Comparison of ENCODE assay signal across 34 cellular contexts in the genomic region with DNA sequence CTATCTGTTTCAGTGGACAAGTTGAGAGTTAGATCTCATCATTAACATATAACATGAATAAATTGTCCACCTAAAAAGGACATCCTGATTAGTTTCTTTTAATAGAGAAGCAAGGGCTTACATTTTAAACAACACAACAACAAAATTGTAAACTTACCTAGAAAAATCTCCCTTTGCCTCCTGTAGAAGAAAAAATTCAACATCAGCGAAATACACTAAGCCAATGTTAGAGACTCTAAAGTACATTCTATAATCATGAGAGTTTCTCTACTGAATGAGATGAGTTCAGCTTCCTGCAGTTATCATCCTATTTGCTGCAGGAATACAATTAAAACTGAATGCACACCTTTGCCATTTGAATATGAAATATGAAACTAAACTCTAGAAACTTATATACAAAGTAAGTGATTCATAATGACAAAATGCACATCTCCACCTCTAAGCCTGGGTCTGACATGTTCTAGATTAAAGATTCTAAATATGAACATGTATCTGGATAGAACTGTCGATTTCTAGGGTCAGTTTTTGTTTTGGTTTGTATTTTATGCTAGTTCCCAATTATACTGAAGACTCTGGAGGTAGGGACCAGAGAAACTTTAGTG.
"Had no signal": no experiment of that assay in that cellular context is flagged by ENCODE, and none has a peak within 500 bp of the region (broad histone marks: within the 10 kb centered on the region; RNA-seq: fewer than 3 reads in every experiment).

No MANE protein-coding gene starts in this region.

- H3K36me3 ChIP-seq: cardiac muscle cell, colonic mucosa, gastrocnemius medialis, sigmoid colon, thoracic aorta, uterus had no signal

- ATAC-seq: activated CD4-positive, CD25-positive, alpha-beta regulatory T cell treated with anti-CD3 and anti-CD28 coated beads, Interleukin-2, amount 50 U/mL, for 24 hours; activated naive CD8-positive, alpha-beta T cell treated with anti-CD3 and anti-CD28 coated beads, Interleukin-2, amount 50 U/mL, for 24 hours; activated T-helper 17 cell treated with anti-CD3 and anti-CD28 coated beads, Interleukin-2, amount 50 U/mL, for 72 hours; gastrocnemius medialis; left cardiac atrium; left ventricle myocardium superior; stimulated activated effector memory CD8-positive, alpha-beta T cell treated with anti-CD3 and anti-CD28 coated beads, Interleukin-12 subunit alpha, Interleukin-12 subunit beta, amount 100 ng/mL, for 72 hours had no signal

- H3K27ac ChIP-seq: cardiac muscle cell, colonic mucosa, gastrocnemius medialis, sigmoid colon, thoracic aorta, uterus, VCaP had no signal

- H3K27ac Mint-ChIP-seq: activated CD4-positive, alpha-beta memory T cell treated with anti-CD3 and anti-CD28 coated beads, Interleukin-2, amount 10 ng/mL, durations not matched to agents 7 days and 5 days; activated CD4-positive, alpha-beta T cell treated with anti-CD3 and anti-CD28 coated beads, Interleukin-2, amount 10 ng/mL, durations not matched to agents 24 days and 14 days; activated naive CD4-positive, alpha-beta T cell treated with anti-CD3 and anti-CD28 coated beads, Interleukin-2, amount 50 U/mL, for 24 hours; activated naive CD8-positive, alpha-beta T cell treated with anti-CD3 and anti-CD28 coated beads, Interleukin-2, amount 50 U/mL, for 24 hours; activated T-cell treated with anti-CD3 and anti-CD28 coated beads, Interleukin-2, amount 50 U/mL, for 24 hours; activated T-helper 17 cell treated with anti-CD3 and anti-CD28 coated beads, Interleukin-2, amount 50 U/mL, for 72 hours; nephron; stimulated activated effector memory CD8-positive, alpha-beta T cell treated with anti-CD3 and anti-CD28 coated beads, Interleukin-12 subunit alpha, Interleukin-12 subunit beta, amount 100 ng/mL, for 72 hours; stimulated activated naive CD8-positive, alpha-beta T cell treated with anti-CD3 and anti-CD28 coated beads, Interleukin-15, Interleukin-2, amounts not matched to agents 100 ng/mL and 50 ng/mL, for 24 hours; T-helper 1 cell treated with Interleukin-12 subunit alpha and Interleukin-12 subunit beta and Interleukin-4 antibody, amounts not matched to agents 30 μg/mL and 1 μg/mL, for 36 hours had no signal

- H3K9me3 Mint-ChIP-seq: activated CD4-positive, alpha-beta memory T cell treated with anti-CD3 and anti-CD28 coated beads, Interleukin-2, amount 10 ng/mL, durations not matched to agents 7 days and 5 days; activated CD4-positive, alpha-beta T cell treated with anti-CD3 and anti-CD28 coated beads, Interleukin-2, amount 10 ng/mL, durations not matched to agents 24 days and 14 days; activated naive CD4-positive, alpha-beta T cell treated with anti-CD3 and anti-CD28 coated beads, Interleukin-2, amount 50 U/mL, for 24 hours; activated naive CD8-positive, alpha-beta T cell treated with anti-CD3 and anti-CD28 coated beads, Interleukin-2, amount 50 U/mL, for 24 hours; activated T-cell treated with anti-CD3 and anti-CD28 coated beads, Interleukin-2, amount 50 U/mL, for 24 hours; activated T-helper 17 cell treated with anti-CD3 and anti-CD28 coated beads, Interleukin-2, amount 50 U/mL, for 72 hours; nephron; stimulated activated effector memory CD8-positive, alpha-beta T cell treated with anti-CD3 and anti-CD28 coated beads, Interleukin-12 subunit alpha, Interleukin-12 subunit beta, amount 100 ng/mL, for 72 hours; stimulated activated naive CD8-positive, alpha-beta T cell treated with anti-CD3 and anti-CD28 coated beads, Interleukin-15, Interleukin-2, amounts not matched to agents 100 ng/mL and 50 ng/mL, for 24 hours; T-helper 1 cell treated with Interleukin-12 subunit alpha and Interleukin-12 subunit beta and Interleukin-4 antibody, amounts not matched to agents 30 μg/mL and 1 μg/mL, for 36 hours had no signal

- FAIRE-seq: endometrium, small intestine, TTC549 had no signal

- H3K4me3 ChIP-seq: cardiac muscle cell, colonic mucosa, gastrocnemius medialis, sigmoid colon, thoracic aorta, uterus had no signal

- H3K4me3 Mint-ChIP-seq: activated CD4-positive, alpha-beta memory T cell treated with anti-CD3 and anti-CD28 coated beads, Interleukin-2, amount 10 ng/mL, durations not matched to agents 7 days and 5 days; activated CD4-positive, alpha-beta T cell treated with anti-CD3 and anti-CD28 coated beads, Interleukin-2, amount 10 ng/mL, durations not matched to agents 24 days and 14 days; activated naive CD4-positive, alpha-beta T cell treated with anti-CD3 and anti-CD28 coated beads, Interleukin-2, amount 50 U/mL, for 24 hours; activated naive CD8-positive, alpha-beta T cell treated with anti-CD3 and anti-CD28 coated beads, Interleukin-2, amount 50 U/mL, for 24 hours; activated T-cell treated with anti-CD3 and anti-CD28 coated beads, Interleukin-2, amount 50 U/mL, for 24 hours; activated T-helper 17 cell treated with anti-CD3 and anti-CD28 coated beads, Interleukin-2, amount 50 U/mL, for 72 hours; nephron; stimulated activated effector memory CD8-positive, alpha-beta T cell treated with anti-CD3 and anti-CD28 coated beads, Interleukin-12 subunit alpha, Interleukin-12 subunit beta, amount 100 ng/mL, for 72 hours; stimulated activated naive CD8-positive, alpha-beta T cell treated with anti-CD3 and anti-CD28 coated beads, Interleukin-15, Interleukin-2, amounts not matched to agents 100 ng/mL and 50 ng/mL, for 24 hours; T-helper 1 cell treated with Interleukin-12 subunit alpha and Interleukin-12 subunit beta and Interleukin-4 antibody, amounts not matched to agents 30 μg/mL and 1 μg/mL, for 36 hours had no signal

- H3K36me3 Mint-ChIP-seq: activated naive CD4-positive, alpha-beta T cell treated with anti-CD3 and anti-CD28 coated beads, Interleukin-2, amount 50 U/mL, for 24 hours; stimulated activated effector memory CD8-positive, alpha-beta T cell treated with anti-CD3 and anti-CD28 coated beads, Interleukin-12 subunit alpha, Interleukin-12 subunit beta, amount 100 ng/mL, for 72 hours had no signal

- H3K27me3 ChIP-seq: cardiac muscle cell, colonic mucosa, gastrocnemius medialis, sigmoid colon, uterus had no signal

- H3K27me3 Mint-ChIP-seq: activated naive CD4-positive, alpha-beta T cell treated with anti-CD3 and anti-CD28 coated beads, Interleukin-2, amount 50 U/mL, for 24 hours; activated naive CD8-positive, alpha-beta T cell treated with anti-CD3 and anti-CD28 coated beads, Interleukin-2, amount 50 U/mL, for 24 hours; activated T-cell treated with anti-CD3 and anti-CD28 coated beads, Interleukin-2, amount 50 U/mL, for 24 hours; progenitor cell of endocrine pancreas; stimulated activated naive CD8-positive, alpha-beta T cell treated with anti-CD3 and anti-CD28 coated beads, Interleukin-15, Interleukin-2, amounts not matched to agents 100 ng/mL and 50 ng/mL, for 24 hours had no signal

- H3K4me1 ChIP-seq: colonic mucosa, gastrocnemius medialis, uterus had no signal

- DNase-seq: activated CD4-positive, alpha-beta memory T cell treated with anti-CD3 and anti-CD28 coated beads, Interleukin-2, amount 10 ng/mL, durations not matched to agents 7 days and 5 days; activated CD4-positive, alpha-beta T cell treated with anti-CD3 and anti-CD28 coated beads, Interleukin-2, amount 10 ng/mL, durations not matched to agents 24 days and 14 days; activated CD8-positive, alpha-beta memory T cell treated with anti-CD3 and anti-CD28 coated beads, Interleukin-2, amount 50 U/mL, for 48 hours; activated gamma-delta T cell treated with Interleukin-2 at 50 U/mL for 16 hours; activated naive CD8-positive, alpha-beta T cell treated with anti-CD3 and anti-CD28 coated beads, Interleukin-2, amount 50 U/mL, for 24 hours; activated T-cell treated with anti-CD3 and anti-CD28 coated beads, Interleukin-2, amount 50 U/mL, for 24 hours; amygdala; cerebellar nuclear complex; colonic mucosa; effector CD8-positive, alpha-beta T cell; gastrocnemius medialis; glutamatergic neuron; islet precursor cell; left cardiac atrium; left ventricle myocardium superior; sigmoid colon; small intestine; stimulated activated CD4-positive, alpha-beta T cell treated with anti-CD3 and anti-CD28 coated beads, Interleukin-4, amount 100 ng/mL, for 24 hours; T-helper 9 cell; trophoblast cell; uterus had no signal

- H3K9me3 ChIP-seq: colonic mucosa, gastrocnemius medialis, sigmoid colon, thoracic aorta, uterus had no signal
